In the genomic region with DNA sequence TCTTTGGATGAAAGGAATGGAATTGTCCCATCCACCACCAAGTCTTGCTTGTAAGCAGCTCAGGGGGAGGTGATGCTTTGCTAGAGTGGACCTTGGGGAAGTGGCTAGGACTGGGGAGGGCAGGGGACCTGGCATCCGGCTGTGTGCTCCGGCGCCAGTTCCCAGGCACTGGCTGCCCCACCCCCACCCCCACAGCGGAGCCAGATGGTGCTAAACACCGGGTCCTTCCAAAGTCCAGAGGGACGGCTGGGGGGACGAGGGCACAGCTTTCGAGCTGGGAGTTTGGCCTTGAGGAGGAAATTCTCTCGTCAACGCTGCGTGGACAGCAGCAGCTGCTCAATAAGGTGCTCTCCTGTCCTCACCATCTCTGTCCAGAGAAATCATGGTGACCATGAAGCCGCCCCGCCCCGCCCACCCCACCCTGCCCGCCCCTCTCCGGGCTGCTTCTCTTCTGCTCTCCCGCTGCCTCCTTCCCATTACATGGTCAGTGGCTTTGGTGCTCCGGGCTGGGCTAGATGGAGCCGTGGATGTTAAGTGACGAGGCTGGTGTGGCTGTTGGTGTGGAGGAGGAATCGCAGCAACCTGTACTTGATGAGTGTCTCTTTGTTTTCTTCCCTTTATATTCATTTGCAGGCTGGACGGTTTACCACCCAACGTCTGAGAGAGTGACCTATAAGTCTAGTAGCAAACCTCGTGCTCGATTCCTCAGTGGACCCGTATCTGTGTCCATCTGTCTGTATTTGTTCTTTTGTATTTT, we compare ENCODE assay signal across 1 cellular context.
TF ChIP-seq lines count a peak whose summit lies in the region.

No MANE protein-coding gene starts in this region.

TF ChIP-seq in HepG2, 621 proteins besides CTCF, POLR2A, EP300 and RAD21 (continued from another document and continues in another):
- TF ChIP-seq, protein P1, sequence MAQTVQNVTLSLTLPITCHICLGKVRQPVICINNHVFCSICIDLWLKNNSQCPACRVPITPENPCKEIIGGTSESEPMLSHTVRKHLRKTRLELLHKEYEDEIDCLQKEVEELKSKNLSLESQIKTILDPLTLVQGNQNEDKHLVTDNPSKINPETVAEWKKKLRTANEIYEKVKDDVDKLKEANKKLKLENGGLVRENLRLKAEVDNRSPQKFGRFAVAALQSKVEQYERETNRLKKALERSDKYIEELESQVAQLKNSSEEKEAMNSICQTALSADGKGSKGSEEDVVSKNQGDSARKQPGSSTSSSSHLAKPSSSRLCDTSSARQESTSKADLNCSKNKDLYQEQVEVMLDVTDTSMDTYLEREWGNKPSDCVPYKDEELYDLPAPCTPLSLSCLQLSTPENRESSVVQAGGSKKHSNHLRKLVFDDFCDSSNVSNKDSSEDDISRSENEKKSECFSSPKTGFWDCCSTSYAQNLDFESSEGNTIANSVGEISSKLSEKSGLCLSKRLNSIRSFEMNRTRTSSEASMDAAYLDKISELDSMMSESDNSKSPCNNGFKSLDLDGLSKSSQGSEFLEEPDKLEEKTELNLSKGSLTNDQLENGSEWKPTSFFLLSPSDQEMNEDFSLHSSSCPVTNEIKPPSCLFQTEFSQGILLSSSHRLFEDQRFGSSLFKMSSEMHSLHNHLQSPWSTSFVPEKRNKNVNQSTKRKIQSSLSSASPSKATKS (CRISPR knock-in tag; IDR thresholded peaks at IDR 0.05): no peak
- TF ChIP-seq ZNF567 (CRISPR knock-in tag; IDR thresholded peaks at IDR 0.05; ENCODE audit: borderline replicate concordance) (no peak), ZNF256 (CRISPR knock-in tag; conservative IDR thresholded peaks at IDR 0.05) (no peak), EHMT2 (IDR thresholded peaks at IDR 0.05; ENCODE audit: borderline replicate concordance, low read depth, low read length) (no peak), JUND (CRISPR knock-in tag; IDR thresholded peaks at IDR 0.05) (0 out of 2 replicates have a peak, but pooled peaks have one; percentile 50), KLF12 (CRISPR knock-in tag; IDR thresholded peaks at IDR 0.05; ENCODE audit: borderline replicate concordance) (no peak), ZNF333 (CRISPR knock-in tag; IDR thresholded peaks at IDR 0.05; ENCODE audit: borderline replicate concordance) (0 out of 2 replicates have a peak, but pooled peaks have one; percentile 6), SOX5 (CRISPR knock-in tag; IDR thresholded peaks at IDR 0.05; ENCODE audit: borderline replicate concordance) (peak; percentile 56; the same call in 1 of the 2 replicates), DNMT1 (CRISPR knock-in tag; IDR thresholded peaks at IDR 0.05) (0 out of 2 replicates have a peak, but pooled peaks have one; percentile 76), RELA (CRISPR knock-in tag; IDR thresholded peaks at IDR 0.05) (no peak), ZNF432 (CRISPR knock-in tag; IDR thresholded peaks at IDR 0.05; ENCODE audit: borderline replicate concordance) (no peak), ZNF225 (CRISPR knock-in tag; IDR thresholded peaks at IDR 0.05) (no peak), KMT2A (CRISPR knock-in tag; IDR thresholded peaks at IDR 0.05) (no peak), ZSCAN31 (CRISPR knock-in tag; IDR thresholded peaks at IDR 0.05; ENCODE audit: low read depth) (peak; percentile 34; the same call in 1 of the 2 replicates), TARDBP (CRISPR knock-in tag; IDR thresholded peaks at IDR 0.05) (peak; percentile 85), CBX5 (CRISPR knock-in tag; IDR thresholded peaks at IDR 0.05; ENCODE audit: borderline replicate concordance) (no peak), ZFP36 (IDR thresholded peaks at IDR 0.05; ENCODE audit: borderline replicate concordance, low read depth, low read length, partially characterized antibody) (no peak), ZNF343 (CRISPR knock-in tag; IDR thresholded peaks at IDR 0.05) (0 out of 2 replicates have a peak, but pooled peaks have one; percentile 7), ZNF350 (CRISPR knock-in tag; IDR thresholded peaks at IDR 0.05; ENCODE audit: borderline replicate concordance, low read depth) (no peak), GATAD2A (CRISPR knock-in tag; IDR thresholded peaks at IDR 0.05) (peak; percentile 88), ELF1 (CRISPR knock-in tag; IDR thresholded peaks at IDR 0.05) (peak; percentile 19; the same call in 1 of the 2 replicates), ZNF556 (CRISPR knock-in tag; IDR thresholded peaks at IDR 0.05; ENCODE audit: borderline replicate concordance) (peak; percentile 74; the same call in 1 of the 2 replicates), ZSCAN29 (CRISPR knock-in tag; conservative IDR thresholded peaks at IDR 0.05) (peak; percentile 14; the same call in 1 of the 2 replicates), AGO1 (IDR thresholded peaks at IDR 0.05; ENCODE audit: low read depth, low read length, poor library complexity, severe bottlenecking) (no peak), KLF13 (CRISPR knock-in tag; IDR thresholded peaks at IDR 0.05) (no peak), ZNF891 (CRISPR knock-in tag; IDR thresholded peaks at IDR 0.05) (no peak), FOXO1 (CRISPR knock-in tag; IDR thresholded peaks at IDR 0.05) (peak; percentile 72; the same call in 1 of the 2 replicates)
- TF ChIP-seq, protein P2, sequence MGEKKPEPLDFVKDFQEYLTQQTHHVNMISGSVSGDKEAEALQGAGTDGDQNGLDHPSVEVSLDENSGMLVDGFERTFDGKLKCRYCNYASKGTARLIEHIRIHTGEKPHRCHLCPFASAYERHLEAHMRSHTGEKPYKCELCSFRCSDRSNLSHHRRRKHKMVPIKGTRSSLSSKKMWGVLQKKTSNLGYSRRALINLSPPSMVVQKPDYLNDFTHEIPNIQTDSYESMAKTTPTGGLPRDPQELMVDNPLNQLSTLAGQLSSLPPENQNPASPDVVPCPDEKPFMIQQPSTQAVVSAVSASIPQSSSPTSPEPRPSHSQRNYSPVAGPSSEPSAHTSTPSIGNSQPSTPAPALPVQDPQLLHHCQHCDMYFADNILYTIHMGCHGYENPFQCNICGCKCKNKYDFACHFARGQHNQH (CRISPR knock-in tag; IDR thresholded peaks at IDR 0.05): peak; percentile 48; the same call in 1 of the 2 replicates
- TF ChIP-seq, protein P3, sequence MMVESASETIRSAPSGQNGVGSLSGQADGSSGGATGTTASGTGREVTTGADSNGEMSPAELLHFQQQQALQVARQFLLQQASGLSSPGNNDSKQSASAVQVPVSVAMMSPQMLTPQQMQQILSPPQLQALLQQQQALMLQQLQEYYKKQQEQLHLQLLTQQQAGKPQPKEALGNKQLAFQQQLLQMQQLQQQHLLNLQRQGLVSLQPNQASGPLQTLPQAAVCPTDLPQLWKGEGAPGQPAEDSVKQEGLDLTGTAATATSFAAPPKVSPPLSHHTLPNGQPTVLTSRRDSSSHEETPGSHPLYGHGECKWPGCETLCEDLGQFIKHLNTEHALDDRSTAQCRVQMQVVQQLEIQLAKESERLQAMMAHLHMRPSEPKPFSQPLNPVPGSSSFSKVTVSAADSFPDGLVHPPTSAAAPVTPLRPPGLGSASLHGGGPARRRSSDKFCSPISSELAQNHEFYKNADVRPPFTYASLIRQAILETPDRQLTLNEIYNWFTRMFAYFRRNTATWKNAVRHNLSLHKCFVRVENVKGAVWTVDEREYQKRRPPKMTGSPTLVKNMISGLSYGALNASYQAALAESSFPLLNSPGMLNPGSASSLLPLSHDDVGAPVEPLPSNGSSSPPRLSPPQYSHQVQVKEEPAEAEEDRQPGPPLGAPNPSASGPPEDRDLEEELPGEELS (CRISPR knock-in tag; IDR thresholded peaks at IDR 0.05): peak; percentile 75
- TF ChIP-seq, protein P4, sequence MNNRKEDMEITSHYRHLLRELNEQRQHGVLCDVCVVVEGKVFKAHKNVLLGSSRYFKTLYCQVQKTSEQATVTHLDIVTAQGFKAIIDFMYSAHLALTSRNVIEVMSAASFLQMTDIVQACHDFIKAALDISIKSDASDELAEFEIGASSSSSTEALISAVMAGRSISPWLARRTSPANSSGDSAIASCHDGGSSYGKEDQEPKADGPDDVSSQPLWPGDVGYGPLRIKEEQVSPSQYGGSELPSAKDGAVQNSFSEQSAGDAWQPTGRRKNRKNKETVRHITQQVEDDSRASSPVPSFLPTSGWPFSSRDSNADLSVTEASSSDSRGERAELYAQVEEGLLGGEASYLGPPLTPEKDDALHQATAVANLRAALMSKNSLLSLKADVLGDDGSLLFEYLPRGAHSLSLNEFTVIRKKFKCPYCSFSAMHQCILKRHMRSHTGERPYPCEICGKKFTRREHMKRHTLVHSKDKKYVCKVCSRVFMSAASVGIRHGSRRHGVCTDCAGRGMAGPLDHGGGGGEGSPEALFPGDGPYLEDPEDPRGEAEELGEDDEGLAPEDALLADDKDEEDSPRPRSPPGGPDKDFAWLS (CRISPR knock-in tag; IDR thresholded peaks at IDR 0.05; ENCODE audit: borderline replicate concordance): no peak
- TF ChIP-seq, protein P5, sequence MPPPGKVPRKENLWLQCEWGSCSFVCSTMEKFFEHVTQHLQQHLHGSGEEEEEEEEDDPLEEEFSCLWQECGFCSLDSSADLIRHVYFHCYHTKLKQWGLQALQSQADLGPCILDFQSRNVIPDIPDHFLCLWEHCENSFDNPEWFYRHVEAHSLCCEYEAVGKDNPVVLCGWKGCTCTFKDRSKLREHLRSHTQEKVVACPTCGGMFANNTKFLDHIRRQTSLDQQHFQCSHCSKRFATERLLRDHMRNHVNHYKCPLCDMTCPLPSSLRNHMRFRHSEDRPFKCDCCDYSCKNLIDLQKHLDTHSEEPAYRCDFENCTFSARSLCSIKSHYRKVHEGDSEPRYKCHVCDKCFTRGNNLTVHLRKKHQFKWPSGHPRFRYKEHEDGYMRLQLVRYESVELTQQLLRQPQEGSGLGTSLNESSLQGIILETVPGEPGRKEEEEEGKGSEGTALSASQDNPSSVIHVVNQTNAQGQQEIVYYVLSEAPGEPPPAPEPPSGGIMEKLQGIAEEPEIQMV (CRISPR knock-in tag; IDR thresholded peaks at IDR 0.05; ENCODE audit: low read depth): no peak; the same call in 1 of the 2 replicates
- TF ChIP-seq, protein P6, sequence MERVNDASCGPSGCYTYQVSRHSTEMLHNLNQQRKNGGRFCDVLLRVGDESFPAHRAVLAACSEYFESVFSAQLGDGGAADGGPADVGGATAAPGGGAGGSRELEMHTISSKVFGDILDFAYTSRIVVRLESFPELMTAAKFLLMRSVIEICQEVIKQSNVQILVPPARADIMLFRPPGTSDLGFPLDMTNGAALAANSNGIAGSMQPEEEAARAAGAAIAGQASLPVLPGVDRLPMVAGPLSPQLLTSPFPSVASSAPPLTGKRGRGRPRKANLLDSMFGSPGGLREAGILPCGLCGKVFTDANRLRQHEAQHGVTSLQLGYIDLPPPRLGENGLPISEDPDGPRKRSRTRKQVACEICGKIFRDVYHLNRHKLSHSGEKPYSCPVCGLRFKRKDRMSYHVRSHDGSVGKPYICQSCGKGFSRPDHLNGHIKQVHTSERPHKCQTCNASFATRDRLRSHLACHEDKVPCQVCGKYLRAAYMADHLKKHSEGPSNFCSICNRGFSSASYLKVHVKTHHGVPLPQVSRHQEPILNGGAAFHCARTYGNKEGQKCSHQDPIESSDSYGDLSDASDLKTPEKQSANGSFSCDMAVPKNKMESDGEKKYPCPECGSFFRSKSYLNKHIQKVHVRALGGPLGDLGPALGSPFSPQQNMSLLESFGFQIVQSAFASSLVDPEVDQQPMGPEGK (CRISPR knock-in tag; IDR thresholded peaks at IDR 0.05): peak; percentile 94
- TF ChIP-seq, protein P7, sequence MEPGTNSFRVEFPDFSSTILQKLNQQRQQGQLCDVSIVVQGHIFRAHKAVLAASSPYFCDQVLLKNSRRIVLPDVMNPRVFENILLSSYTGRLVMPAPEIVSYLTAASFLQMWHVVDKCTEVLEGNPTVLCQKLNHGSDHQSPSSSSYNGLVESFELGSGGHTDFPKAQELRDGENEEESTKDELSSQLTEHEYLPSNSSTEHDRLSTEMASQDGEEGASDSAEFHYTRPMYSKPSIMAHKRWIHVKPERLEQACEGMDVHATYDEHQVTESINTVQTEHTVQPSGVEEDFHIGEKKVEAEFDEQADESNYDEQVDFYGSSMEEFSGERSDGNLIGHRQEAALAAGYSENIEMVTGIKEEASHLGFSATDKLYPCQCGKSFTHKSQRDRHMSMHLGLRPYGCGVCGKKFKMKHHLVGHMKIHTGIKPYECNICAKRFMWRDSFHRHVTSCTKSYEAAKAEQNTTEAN (CRISPR knock-in tag; conservative IDR thresholded peaks at IDR 0.05): no peak
- TF ChIP-seq, protein P8, sequence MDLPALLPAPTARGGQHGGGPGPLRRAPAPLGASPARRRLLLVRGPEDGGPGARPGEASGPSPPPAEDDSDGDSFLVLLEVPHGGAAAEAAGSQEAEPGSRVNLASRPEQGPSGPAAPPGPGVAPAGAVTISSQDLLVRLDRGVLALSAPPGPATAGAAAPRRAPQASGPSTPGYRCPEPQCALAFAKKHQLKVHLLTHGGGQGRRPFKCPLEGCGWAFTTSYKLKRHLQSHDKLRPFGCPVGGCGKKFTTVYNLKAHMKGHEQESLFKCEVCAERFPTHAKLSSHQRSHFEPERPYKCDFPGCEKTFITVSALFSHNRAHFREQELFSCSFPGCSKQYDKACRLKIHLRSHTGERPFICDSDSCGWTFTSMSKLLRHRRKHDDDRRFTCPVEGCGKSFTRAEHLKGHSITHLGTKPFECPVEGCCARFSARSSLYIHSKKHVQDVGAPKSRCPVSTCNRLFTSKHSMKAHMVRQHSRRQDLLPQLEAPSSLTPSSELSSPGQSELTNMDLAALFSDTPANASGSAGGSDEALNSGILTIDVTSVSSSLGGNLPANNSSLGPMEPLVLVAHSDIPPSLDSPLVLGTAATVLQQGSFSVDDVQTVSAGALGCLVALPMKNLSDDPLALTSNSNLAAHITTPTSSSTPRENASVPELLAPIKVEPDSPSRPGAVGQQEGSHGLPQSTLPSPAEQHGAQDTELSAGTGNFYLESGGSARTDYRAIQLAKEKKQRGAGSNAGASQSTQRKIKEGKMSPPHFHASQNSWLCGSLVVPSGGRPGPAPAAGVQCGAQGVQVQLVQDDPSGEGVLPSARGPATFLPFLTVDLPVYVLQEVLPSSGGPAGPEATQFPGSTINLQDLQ (CRISPR knock-in tag; IDR thresholded peaks at IDR 0.05): 0 out of 2 replicates have a peak, but pooled peaks have one; percentile 73
- TF ChIP-seq, protein P9, sequence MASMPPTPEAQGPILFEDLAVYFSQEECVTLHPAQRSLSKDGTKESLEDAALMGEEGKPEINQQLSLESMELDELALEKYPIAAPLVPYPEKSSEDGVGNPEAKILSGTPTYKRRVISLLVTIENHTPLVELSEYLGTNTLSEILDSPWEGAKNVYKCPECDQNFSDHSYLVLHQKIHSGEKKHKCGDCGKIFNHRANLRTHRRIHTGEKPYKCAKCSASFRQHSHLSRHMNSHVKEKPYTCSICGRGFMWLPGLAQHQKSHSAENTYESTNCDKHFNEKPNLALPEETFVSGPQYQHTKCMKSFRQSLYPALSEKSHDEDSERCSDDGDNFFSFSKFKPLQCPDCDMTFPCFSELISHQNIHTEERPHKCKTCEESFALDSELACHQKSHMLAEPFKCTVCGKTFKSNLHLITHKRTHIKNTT (CRISPR knock-in tag; IDR thresholded peaks at IDR 0.05): no peak
